Comparison of ENCODE assay signal across 2 cellular contexts in the genomic region with DNA sequence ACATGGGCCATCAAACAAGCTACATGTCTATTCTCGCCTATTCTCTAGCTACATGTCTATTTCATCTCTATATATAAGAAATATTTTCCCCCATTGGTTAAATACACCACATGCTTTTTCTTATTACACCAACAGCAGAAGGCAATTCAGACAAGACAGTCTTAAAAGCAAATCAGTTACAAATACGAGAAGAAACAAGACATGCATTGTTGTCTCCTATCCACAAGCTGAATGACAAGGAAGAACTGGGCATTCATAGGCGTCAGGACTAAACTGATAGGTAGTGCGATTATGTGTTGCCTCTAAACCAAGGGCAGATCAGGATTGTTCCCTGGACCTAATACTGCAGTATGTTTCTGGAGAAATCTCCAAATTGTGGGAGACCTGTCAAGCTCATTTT.
"Had no signal": no experiment of that assay in that cellular context is flagged by ENCODE, and none has a peak within 500 bp of the region (broad histone marks: within the 10 kb centered on the region; RNA-seq: fewer than 3 reads in every experiment).

No MANE protein-coding gene starts in this region.

- DNase-seq: GDM1, GF-D8 had no signal
